8 cellular contexts compared by ENCODE assay signal in the genomic region with DNA sequence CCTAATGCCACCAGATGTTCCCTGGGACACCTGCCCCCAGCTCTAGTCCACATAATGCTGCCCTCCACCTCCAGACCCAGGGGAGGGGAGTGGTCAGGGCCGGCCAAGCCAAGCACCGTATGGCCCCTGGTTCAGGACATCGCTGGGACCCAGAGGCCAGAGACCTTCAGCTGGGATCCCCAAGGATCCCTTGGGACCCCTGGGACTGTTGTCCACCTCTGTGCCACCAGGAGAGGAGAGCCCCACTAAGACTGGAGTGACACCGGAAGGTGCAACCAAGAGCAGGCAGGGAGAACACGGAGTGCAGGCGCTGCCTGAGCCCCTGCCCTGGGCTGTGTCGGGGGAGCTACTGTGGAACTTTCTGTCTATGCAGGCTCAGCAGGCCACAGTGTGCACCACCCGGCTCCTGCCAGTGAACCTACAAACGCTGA. TPM values are rescaled to one million over a fixed set of nuclear protein-coding genes. Genes with fewer than 3 reads are reported as not detected.
A peak's percentile ranks its signal among the peaks of the same experiment; 100 is the strongest.
DNase-seq lines count a peak whose midpoint lies in the region; ATAC-seq and TF ChIP-seq lines count a peak whose summit lies in the region.
"Had no signal": no experiment of that assay in that cellular context is flagged by ENCODE, and none has a peak within 500 bp of the region (broad histone marks: within the 10 kb centered on the region; RNA-seq: fewer than 3 reads in every experiment).

No MANE protein-coding gene starts in this region.

- 75 to 80% methylated on average over 5 to 9 of the region's 9 CpGs for WGBS in thyroid gland, 2 donors

- TF ChIP-seq CTCF in thyroid gland (IDR thresholded peaks at IDR 0.05) (no peak), mesothelial cell of epicardium (IDR thresholded peaks at IDR 0.05; ENCODE audit: unreplicated experiment) (no peak)

- DNase-seq in RPMI8226 (peak; percentile 63), sciatic nerve (ENCODE audit: low spot score) (peak; percentile 34), thyroid gland (no peak), G401 (ENCODE audit: low spot score) (no peak), mesothelial cell of epicardium (ENCODE audit: low spot score in 2 of 2, unreplicated experiment in 2 of 2) (no peak)

- H3K4me3 Mint-ChIP-seq in mesothelial cell of epicardium, result no peak overlapping the region

- no peaks in the 10 kb centered on the region for H3K9me3 ChIP-seq in thyroid gland

- no peak overlapping the region for H3K4me3 ChIP-seq in thyroid gland (replicated peaks in 1 of 3)

- H3K36me3 Mint-ChIP-seq in mesothelial cell of epicardium, result peaks cover 1% of the 10 kb centered on the region

- no peak overlapping the region for H3K27ac ChIP-seq in thyroid gland

- intact Hi-C loops in sciatic nerve (cut with DNase I), result loop anchor here (5.0 kb wide), 1 partner anchor 981 kb away; no protein-coding TSS in a partner anchor
- intact Hi-C loops in thyroid gland (cut with DNase I), result no loop called here

- no peaks in the 10 kb centered on the region for H3K27me3 ChIP-seq in thyroid gland

- no peaks in the 10 kb centered on the region for H3K36me3 ChIP-seq in thyroid gland

- TF ChIP-seq POLR2A in thyroid gland (IDR thresholded peaks at IDR 0.05), result no peak

- H3K27ac Mint-ChIP-seq in mesothelial cell of epicardium, result no peak overlapping the region

- peaks cover 10% of the 10 kb centered on the region for H3K4me1 Mint-ChIP-seq in mesothelial cell of epicardium

- H3K27me3 Mint-ChIP-seq in mesothelial cell of epicardium (ENCODE audit: low read depth), result no peaks in the 10 kb centered on the region

- peaks cover 11% of the 10 kb centered on the region for H3K9me3 Mint-ChIP-seq in mesothelial cell of epicardium

- H3K4me1 ChIP-seq in thyroid gland, result no peaks in the 10 kb centered on the region

- in situ Hi-C loops in G401 (cut with HindIII; ENCODE audit: low sequenced_read_pairs), result no loop called here

- ATAC-seq in GM19328 (IDR thresholded peaks at IDR 0.05; ENCODE audit: unreplicated experiment) (peak; percentile 5), HG02840 (IDR thresholded peaks at IDR 0.05; ENCODE audit: low FRiP score, unreplicated experiment) (peak; percentile 18), sciatic nerve (no peak)

RNA-seq across cellular contexts. Expression of a gene that starts 43.6 kb away (rescaled TPM):
- total RNA-seq in sciatic nerve (0.27 TPM), thyroid gland (under 1 TPM in 2 of 4 donors, not detected in 2; 0.13 to 0.46 TPM), mesothelial cell of epicardium (0.23 to 0.33 TPM (median 0.27 TPM) in 3 replicates)
- 0.03 and 0.06 TPM in 2 replicates for total RNA-seq in G401 (2014; rRNA removed; shearing (Covaris generic))
- total RNA-seq: NCI-H460 had no signal

Comparison
In these comparisons a context has a peak if more than half of its experiments do, and no peak if none do; other contexts are left out.
1. DNase-seq: peak in RPMI8226 (single experiment) and sciatic nerve (single experiment); none in thyroid gland (0 of 2), G401 (single experiment) and mesothelial cell of epicardium (0 of 2).